Comparison of ENCODE assay signal across 23 cellular contexts in genomic region chr20:52016022-52016421, GRCh38.
DNase-seq lines count a peak whose midpoint lies in the region; ATAC-seq, FAIRE-seq and TF ChIP-seq lines count a peak whose summit lies in the region.
"Had no signal": no experiment of that assay in that cellular context is flagged by ENCODE, and none has a peak within 500 bp of the region (broad histone marks: within the 10 kb centered on the region; RNA-seq: fewer than 3 reads in every experiment).

No MANE protein-coding gene starts in this region.

- no peak for TF ChIP-seq RAD21 in HepG2 (CRISPR knock-in tag; IDR thresholded peaks at IDR 0.05)

- peaks cover 36% of the 10 kb centered on the region for H3K4me1 ChIP-seq in HepG2 (ENCODE audit: insufficient read depth, low read length)
- H3K4me1 ChIP-seq in right lobe of liver: no peaks in the 10 kb centered on the region
- H3K4me1 ChIP-seq: BLaER1 had no signal

- peaks cover 29% of the 10 kb centered on the region for H3K4me1 Mint-ChIP-seq in progenitor cell of endocrine pancreas (ENCODE audit: low read depth)
- H3K4me1 Mint-ChIP-seq: B cell; CD4-positive, CD25-positive, alpha-beta regulatory T cell had no signal

- H4K20me1 ChIP-seq in HepG2 (ENCODE audit: insufficient read depth, low read length): no peaks in the 10 kb centered on the region
- H4K20me1 ChIP-seq: BLaER1 had no signal

- TF ChIP-seq EP300 in HepG2 (IDR thresholded peaks at IDR 0.05; ENCODE audit: low read depth in 2 of 2, low read length in 2 of 2): no peak
- no peak for TF ChIP-seq EP300 in HepG2 (CRISPR knock-in tag; IDR thresholded peaks at IDR 0.05; ENCODE audit: borderline replicate concordance)

- H3K36me3 ChIP-seq in HepG2 (replicated peaks in 1 of 2; ENCODE audit: control insufficient read depth in 1 of 2, insufficient read depth in 2 of 2, low read length in 2 of 2) (no peaks in the 10 kb centered on the region), right lobe of liver (no peaks in the 10 kb centered on the region)
- H3K36me3 ChIP-seq: BLaER1, HAP-1 had no signal

- CTCF ChIA-PET in HepG2 (lab: Yijun Ruan, JAX; ENCODE audit: low intra/inter-chr PET ratio, low total read pairs): no interaction called here

- no peaks in the 10 kb centered on the region for H3K9me3 ChIP-seq in HepG2 (ENCODE audit: low read length)
- no peaks in the 10 kb centered on the region for H3K9me3 ChIP-seq in right lobe of liver

- H3K9me3 Mint-ChIP-seq in progenitor cell of endocrine pancreas (ENCODE audit: low read depth): peaks cover 10% of the 10 kb centered on the region

- H3K9ac ChIP-seq in HepG2 (ENCODE audit: insufficient read depth, low read depth, low read length): no peak overlapping the region
- H3K9ac ChIP-seq: BLaER1, GM23248 had no signal

- FAIRE-seq in HepG2 (lab: Jason Lieb, UNC): no peak
- FAIRE-seq: A204.1, D721Med, GM12878, GM19239, H1 had no signal

- no peak for ATAC-seq in HepG2
- ATAC-seq in right lobe of liver: no peak
- ATAC-seq: CD8-positive, alpha-beta T cell; GM12878 had no signal

- no peaks in the 10 kb centered on the region for H3K27me3 Mint-ChIP-seq in progenitor cell of endocrine pancreas
- H3K27me3 Mint-ChIP-seq: B cell; CD4-positive, CD25-positive, alpha-beta regulatory T cell had no signal

- H3K27ac ChIP-seq in HepG2 (ENCODE audit: extremely low read length, insufficient read depth, low read length) (no peak overlapping the region), right lobe of liver (no peak overlapping the region)
- H3K27ac ChIP-seq: 22Rv1, BLaER1, C4-2B, GM23248 had no signal

- H3K4me3 ChIP-seq in HepG2 (replicated peaks in 1 of 3; ENCODE audit: insufficient read depth in 1 of 3, low read depth in 2 of 3, low read length in 3 of 3) (no peak overlapping the region), right lobe of liver (no peak overlapping the region)
- H3K4me3 ChIP-seq: BLaER1, GM12878, GM23248, HAP-1 had no signal

- no TSS peak for BruUV-seq in HepG2 (replicated peaks; lab: Mats Ljungman, UMichigan)

- in situ Hi-C loops in HepG2 (cut with HindIII; ENCODE audit: extremely low pct_ligation_motif_present, low pct_unique_long_range_greater_than_20kb): no loop called here

- H3K36me3 Mint-ChIP-seq in progenitor cell of endocrine pancreas (ENCODE audit: insufficient read depth): peaks cover 4% of the 10 kb centered on the region
- H3K36me3 Mint-ChIP-seq: CD4-positive, CD25-positive, alpha-beta regulatory T cell; CD8-positive, alpha-beta T cell had no signal

- DNase-seq in HepG2 (ENCODE audit: low spot score) (no peak), right lobe of liver (no peak), mesenteric fat pad (ENCODE audit: low spot score) (peak; percentile 39), progenitor cell of endocrine pancreas (ENCODE audit: low spot score, unreplicated experiment) (no peak), SIG-M5 (lab: John Stamatoyannopoulos, UW) (no peak)
- DNase-seq in stimulated activated CD4-positive, alpha-beta T cell treated with anti-CD3 and anti-CD28 coated beads, Interleukin-4, amount 100 ng/mL, for 24 hours: no peak
- DNase-seq: CD4-positive, CD25-positive, alpha-beta regulatory T cell; CD8-positive, alpha-beta T cell; DMS 273 treated with DMSO at 0.1 percent for 48 hours; DMS79; EL; GDM1; GM23248 had no signal

- no peaks in the 10 kb centered on the region for H3K79me2 ChIP-seq in HepG2 (ENCODE audit: insufficient read depth, low read length)

- 43% methylated on average over 5 of the region's 5 CpGs for WGBS in HepG2 (ENCODE audit: low lambda C conversion rate)
- WGBS in right lobe of liver (ENCODE audit: insufficient coverage, low coverage, low lambda C conversion rate, missing lambda C conversion rate): 100% methylated on average over 1 of the region's 5 CpGs

- POLR2A ChIA-PET in HepG2 (lab: Yijun Ruan, JAX): no interaction called here

- TF ChIP-seq POLR2A in HepG2 (IDR thresholded peaks at IDR 0.05; ENCODE audit: insufficient read depth in 1 of 2, low read depth in 2 of 2, low read length in 2 of 2): no peak
- no peak for TF ChIP-seq POLR2A in right lobe of liver (IDR thresholded peaks at IDR 0.05)

- intact Hi-C loops in HepG2 (cut with micrococcal nuclease; ENCODE audit: unreplicated experiment): no loop called here
- intact Hi-C loops in right lobe of liver (cut with DNase I): no loop called here

- no peak overlapping the region for H3K4me3 Mint-ChIP-seq in progenitor cell of endocrine pancreas (ENCODE audit: low read depth)
- H3K4me3 Mint-ChIP-seq: B cell; CD4-positive, CD25-positive, alpha-beta regulatory T cell; CD8-positive, alpha-beta T cell had no signal

- no peaks in the 10 kb centered on the region for H3K27me3 ChIP-seq in HepG2 (ENCODE audit: control insufficient read depth in 1 of 2, insufficient read depth in 2 of 2, low read length in 2 of 2)
- H3K27me3 ChIP-seq in right lobe of liver: no peaks in the 10 kb centered on the region
- H3K27me3 ChIP-seq: BLaER1 had no signal

- no peak overlapping the region for H3K4me2 ChIP-seq in HepG2 (ENCODE audit: low read depth, low read length)
- H3K4me2 ChIP-seq: BLaER1 had no signal

- no peak overlapping the region for H2AFZ ChIP-seq in HepG2 (ENCODE audit: low read length)
- H2AFZ ChIP-seq: GM23248 had no signal

- peak overlapping the region; percentile 78 for H3K27ac Mint-ChIP-seq in progenitor cell of endocrine pancreas
- H3K27ac Mint-ChIP-seq: B cell; CD4-positive, CD25-positive, alpha-beta regulatory T cell; CD8-positive, alpha-beta T cell had no signal

- TF ChIP-seq CTCF in HepG2 (CRISPR knock-in tag; IDR thresholded peaks at IDR 0.05) (no peak), right lobe of liver (IDR thresholded peaks at IDR 0.05) (no peak), progenitor cell of endocrine pancreas (IDR thresholded peaks at IDR 0.05; ENCODE audit: unreplicated experiment) (no peak)

TF ChIP-seq in HepG2, 621 proteins besides CTCF, POLR2A, EP300 and RAD21 (continues in another document):
- no peak for TF ChIP-seq ATAD3A (CRISPR knock-in tag; IDR thresholded peaks at IDR 0.05)
- TF ChIP-seq, protein P1, sequence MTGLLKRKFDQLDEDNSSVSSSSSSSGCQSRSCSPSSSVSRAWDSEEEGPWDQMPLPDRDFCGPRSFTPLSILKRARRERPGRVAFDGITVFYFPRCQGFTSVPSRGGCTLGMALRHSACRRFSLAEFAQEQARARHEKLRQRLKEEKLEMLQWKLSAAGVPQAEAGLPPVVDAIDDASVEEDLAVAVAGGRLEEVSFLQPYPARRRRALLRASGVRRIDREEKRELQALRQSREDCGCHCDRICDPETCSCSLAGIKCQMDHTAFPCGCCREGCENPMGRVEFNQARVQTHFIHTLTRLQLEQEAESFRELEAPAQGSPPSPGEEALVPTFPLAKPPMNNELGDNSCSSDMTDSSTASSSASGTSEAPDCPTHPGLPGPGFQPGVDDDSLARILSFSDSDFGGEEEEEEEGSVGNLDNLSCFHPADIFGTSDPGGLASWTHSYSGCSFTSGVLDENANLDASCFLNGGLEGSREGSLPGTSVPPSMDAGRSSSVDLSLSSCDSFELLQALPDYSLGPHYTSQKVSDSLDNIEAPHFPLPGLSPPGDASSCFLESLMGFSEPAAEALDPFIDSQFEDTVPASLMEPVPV (CRISPR knock-in tag; IDR thresholded peaks at IDR 0.05): 0 out of 2 replicates have a peak, but pooled peaks have one; percentile 10
- TF ChIP-seq, protein P2, sequence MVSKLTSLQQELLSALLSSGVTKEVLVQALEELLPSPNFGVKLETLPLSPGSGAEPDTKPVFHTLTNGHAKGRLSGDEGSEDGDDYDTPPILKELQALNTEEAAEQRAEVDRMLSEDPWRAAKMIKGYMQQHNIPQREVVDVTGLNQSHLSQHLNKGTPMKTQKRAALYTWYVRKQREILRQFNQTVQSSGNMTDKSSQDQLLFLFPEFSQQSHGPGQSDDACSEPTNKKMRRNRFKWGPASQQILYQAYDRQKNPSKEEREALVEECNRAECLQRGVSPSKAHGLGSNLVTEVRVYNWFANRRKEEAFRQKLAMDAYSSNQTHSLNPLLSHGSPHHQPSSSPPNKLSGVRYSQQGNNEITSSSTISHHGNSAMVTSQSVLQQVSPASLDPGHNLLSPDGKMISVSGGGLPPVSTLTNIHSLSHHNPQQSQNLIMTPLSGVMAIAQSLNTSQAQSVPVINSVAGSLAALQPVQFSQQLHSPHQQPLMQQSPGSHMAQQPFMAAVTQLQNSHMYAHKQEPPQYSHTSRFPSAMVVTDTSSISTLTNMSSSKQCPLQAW (CRISPR knock-in tag; IDR thresholded peaks at IDR 0.05): no peak
- TF ChIP-seq MAX (IDR thresholded peaks at IDR 0.05): peak; percentile 50; the same call in 1 of the 2 replicates
- 0 out of 2 replicates have a peak, but pooled peaks have one; percentile 55 for TF ChIP-seq BCL3 (CRISPR knock-in tag; IDR thresholded peaks at IDR 0.05)
- TF ChIP-seq ZNF501 (CRISPR knock-in tag; IDR thresholded peaks at IDR 0.05): peak; percentile 81
- 0 out of 2 replicates have a peak, but pooled peaks have one; percentile 1 for TF ChIP-seq ZNF839 (CRISPR knock-in tag; IDR thresholded peaks at IDR 0.05; ENCODE audit: borderline replicate concordance)
- 0 out of 2 replicates have a peak, but pooled peaks have one; percentile 40 for TF ChIP-seq ZNF724P (CRISPR knock-in tag; IDR thresholded peaks at IDR 0.05; ENCODE audit: borderline replicate concordance)
